In the genomic region with DNA sequence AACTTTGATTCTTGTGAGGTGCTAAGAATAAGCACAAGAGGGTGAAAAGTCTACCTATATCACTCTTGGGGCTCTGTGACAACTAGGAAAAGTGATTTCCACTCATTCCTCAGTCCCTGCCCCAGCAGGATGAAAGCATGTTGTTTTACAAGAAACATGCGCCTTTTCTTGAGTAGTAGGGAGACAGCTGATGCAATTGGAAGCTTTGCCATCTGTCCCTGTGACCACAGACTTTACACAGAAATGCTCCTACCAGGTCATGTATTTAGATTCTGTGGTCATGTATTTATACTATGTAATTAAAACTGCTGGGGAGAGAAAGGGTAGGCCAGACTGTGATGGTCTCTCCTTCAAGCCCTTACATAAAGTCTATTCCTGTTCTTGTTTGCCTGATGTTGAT, we compare ENCODE assay signal across 15 cellular contexts.
DNase-seq lines count a peak whose midpoint lies in the region; ATAC-seq, FAIRE-seq and TF ChIP-seq lines count a peak whose summit lies in the region.
"Had no signal": no experiment of that assay in that cellular context is flagged by ENCODE, and none has a peak within 500 bp of the region (broad histone marks: within the 10 kb centered on the region; RNA-seq: fewer than 3 reads in every experiment).

No MANE protein-coding gene starts in this region.

- H2AFZ ChIP-seq in astrocyte (ENCODE audit: low read depth, low read length), result no peak overlapping the region

- peaks cover 31% of the 10 kb centered on the region for H3K4me1 Mint-ChIP-seq in astrocyte (ENCODE audit: low read depth, unreplicated experiment)
- peaks cover 21% of the 10 kb centered on the region for H3K4me1 Mint-ChIP-seq in activated T-cell treated with anti-CD3 and anti-CD28 coated beads, Interleukin-2, amount 50 U/mL, for 24 hours (ENCODE audit: low read depth)

- ATAC-seq in HG03097 (IDR thresholded peaks at IDR 0.05; ENCODE audit: low FRiP score, unreplicated experiment) (no peak), upper lobe of right lung (no peak)
- ATAC-seq: stimulated activated effector memory CD8-positive, alpha-beta T cell treated with anti-CD3 and anti-CD28 coated beads, Interleukin-12 subunit alpha, Interleukin-12 subunit beta, amount 100 ng/mL, for 72 hours had no signal

- no peaks in the 10 kb centered on the region for H3K4me1 ChIP-seq in astrocyte (ENCODE audit: insufficient read depth, low read length)
- no peaks in the 10 kb centered on the region for H3K4me1 ChIP-seq in upper lobe of right lung
- H3K4me1 ChIP-seq: Caco-2, left ventricle myocardium inferior had no signal

- no peaks in the 10 kb centered on the region for H3K27me3 Mint-ChIP-seq in astrocyte (ENCODE audit: low read depth, unreplicated experiment)
- no peaks in the 10 kb centered on the region for H3K27me3 Mint-ChIP-seq in activated T-cell treated with anti-CD3 and anti-CD28 coated beads, Interleukin-2, amount 50 U/mL, for 24 hours

- TF ChIP-seq CTCF in astrocyte (IDR thresholded peaks at IDR 0.05; ENCODE audit: insufficient read depth, low read depth, low read length) (no peak), upper lobe of right lung (IDR thresholded peaks at IDR 0.05) (no peak)

- H3K4me3 ChIP-seq in astrocyte (ENCODE audit: insufficient read depth, low read depth, low read length), result no peak overlapping the region
- H3K4me3 ChIP-seq in upper lobe of right lung, result no peak overlapping the region
- H3K4me3 ChIP-seq: left ventricle myocardium inferior had no signal

- H3K4me3 Mint-ChIP-seq in astrocyte (ENCODE audit: unreplicated experiment), result no peak overlapping the region
- no peak overlapping the region for H3K4me3 Mint-ChIP-seq in activated T-cell treated with anti-CD3 and anti-CD28 coated beads, Interleukin-2, amount 50 U/mL, for 24 hours
- H3K4me3 Mint-ChIP-seq: stimulated activated effector memory CD8-positive, alpha-beta T cell treated with anti-CD3 and anti-CD28 coated beads, Interleukin-12 subunit alpha, Interleukin-12 subunit beta, amount 100 ng/mL, for 72 hours had no signal

- intact Hi-C loops in upper lobe of right lung (cut with DNase I), result no loop called here

- H3K36me3 ChIP-seq in astrocyte (ENCODE audit: insufficient read depth, low read length) (no peaks in the 10 kb centered on the region), upper lobe of right lung (no peaks in the 10 kb centered on the region)
- H3K36me3 ChIP-seq: left ventricle myocardium inferior had no signal

- peak overlapping the region; percentile 73 for H3K27ac Mint-ChIP-seq in astrocyte (ENCODE audit: unreplicated experiment)
- H3K27ac Mint-ChIP-seq in activated T-cell treated with anti-CD3 and anti-CD28 coated beads, Interleukin-2, amount 50 U/mL, for 24 hours, result no peak overlapping the region
- H3K27ac Mint-ChIP-seq: stimulated activated effector memory CD8-positive, alpha-beta T cell treated with anti-CD3 and anti-CD28 coated beads, Interleukin-12 subunit alpha, Interleukin-12 subunit beta, amount 100 ng/mL, for 72 hours had no signal

- H3K79me2 ChIP-seq in astrocyte (ENCODE audit: insufficient read depth, low read length), result no peaks in the 10 kb centered on the region

- H3K9me3 ChIP-seq in astrocyte (ENCODE audit: insufficient read depth, low read depth, low read length) (no peaks in the 10 kb centered on the region), upper lobe of right lung (no peaks in the 10 kb centered on the region)
- H3K9me3 ChIP-seq: Caco-2, left ventricle myocardium inferior had no signal

- FAIRE-seq in astrocyte (lab: Jason Lieb, UNC), result no peak

- H3K27ac ChIP-seq in astrocyte (ENCODE audit: low read depth, low read length) (no peak overlapping the region), upper lobe of right lung (no peak overlapping the region)
- H3K27ac ChIP-seq: left ventricle myocardium inferior had no signal

- H3K9me3 Mint-ChIP-seq in astrocyte (ENCODE audit: unreplicated experiment), result no peaks in the 10 kb centered on the region
- H3K9me3 Mint-ChIP-seq in activated T-cell treated with anti-CD3 and anti-CD28 coated beads, Interleukin-2, amount 50 U/mL, for 24 hours, result no peaks in the 10 kb centered on the region
- H3K9me3 Mint-ChIP-seq: stimulated activated effector memory CD8-positive, alpha-beta T cell treated with anti-CD3 and anti-CD28 coated beads, Interleukin-12 subunit alpha, Interleukin-12 subunit beta, amount 100 ng/mL, for 72 hours had no signal

- no peak overlapping the region for H3K4me2 ChIP-seq in astrocyte (ENCODE audit: low read length)

- DNase-seq in DMS 273 treated with DMSO at 0.1 percent for 48 hours (lab: John Stamatoyannopoulos, UW) (peak; percentile 4), LHCN-M2 (ENCODE audit: low read depth) (peak; percentile 84), astrocyte (ENCODE audit: low read depth) (peak; percentile 66), myocyte (ENCODE audit: low read depth) (peak; percentile 82), upper lobe of right lung (no peak), NCI-H2029 (lab: John Stamatoyannopoulos, UW) (no peak)
- DNase-seq in activated T-cell treated with anti-CD3 and anti-CD28 coated beads, Interleukin-2, amount 50 U/mL, for 24 hours, result no peak
- DNase-seq: activated naive CD4-positive, alpha-beta T cell; Caco-2; dermis blood vessel endothelial cell; left ventricle myocardium inferior; MM.1S; occipital lobe had no signal

- no peaks in the 10 kb centered on the region for H3K27me3 ChIP-seq in astrocyte (ENCODE audit: insufficient read depth, low read length)
- no peaks in the 10 kb centered on the region for H3K27me3 ChIP-seq in upper lobe of right lung

- no peaks in the 10 kb centered on the region for H4K20me1 ChIP-seq in astrocyte (ENCODE audit: insufficient read depth, low read length)

- H3K9ac ChIP-seq in astrocyte (ENCODE audit: low read length), result no peak overlapping the region

- H3K36me3 Mint-ChIP-seq in astrocyte (ENCODE audit: low read depth, unreplicated experiment), result no peaks in the 10 kb centered on the region
- H3K36me3 Mint-ChIP-seq in activated T-cell treated with anti-CD3 and anti-CD28 coated beads, Interleukin-2, amount 50 U/mL, for 24 hours (ENCODE audit: low read depth), result no peaks in the 10 kb centered on the region
- H3K36me3 Mint-ChIP-seq: stimulated activated effector memory CD8-positive, alpha-beta T cell treated with anti-CD3 and anti-CD28 coated beads, Interleukin-12 subunit alpha, Interleukin-12 subunit beta, amount 100 ng/mL, for 72 hours had no signal

Comparison
In these comparisons a context has a peak if more than half of its experiments do, and no peak if none do; other contexts are left out.
1. DNase-seq: peak in DMS 273 treated with DMSO at 0.1 percent for 48 hours (single experiment), LHCN-M2 (single experiment), astrocyte (single experiment) and myocyte (single experiment); none in upper lobe of right lung (single experiment), activated T-cell treated with anti-CD3 and anti-CD28 coated beads, Interleukin-2, amount 50 U/mL, for 24 hours (single experiment) and NCI-H2029 (single experiment).